In the genomic region with DNA sequence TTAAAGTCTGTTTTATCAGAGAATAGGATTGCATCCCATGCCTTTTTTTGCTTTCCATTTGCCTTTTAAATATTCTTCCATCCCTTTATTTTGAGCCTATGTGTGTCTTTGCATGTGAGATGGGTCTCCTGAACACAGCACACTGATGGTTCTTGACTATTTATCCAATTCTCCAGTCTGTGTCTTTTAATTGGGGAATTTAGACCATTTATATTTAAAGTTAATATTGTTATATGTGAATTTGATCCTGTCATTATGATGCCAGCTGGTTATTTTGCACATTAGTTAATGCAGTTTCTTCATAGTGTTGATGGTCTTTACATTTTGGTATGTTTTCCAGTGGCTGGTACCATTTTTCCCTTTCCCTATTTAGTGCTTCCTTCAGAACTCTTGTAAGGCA, we compare ENCODE assay signal across 1 cellular context.
DNase-seq lines count a peak whose midpoint lies in the region; ATAC-seq, FAIRE-seq and TF ChIP-seq lines count a peak whose summit lies in the region.
"Not testable (repeated sequence)": the region's sequence is repeated elsewhere in the genome, so short reads cannot be mapped to it uniquely, and the experiment has no call there.

No MANE protein-coding gene starts in this region.

- ATAC-seq in K562: not testable (repeated sequence)

- TF ChIP-seq POLR2A in K562 (conservative IDR thresholded peaks at IDR 0.05): not testable (repeated sequence)

- H3K9me3 ChIP-seq in K562 (replicated peaks; ENCODE audit: control insufficient read depth, insufficient read depth, low read depth, low read length): not testable (repeated sequence)

- H3K36me3 ChIP-seq in K562 (ENCODE audit: control insufficient read depth, insufficient read depth, low read length): not testable (repeated sequence)

- not testable (repeated sequence) for H3K27me3 ChIP-seq in K562 (ENCODE audit: control insufficient read depth in 2 of 2, insufficient read depth in 2 of 2, low read length in 2 of 2)

- not testable (repeated sequence) for H4K20me1 ChIP-seq in K562 (replicated peaks; ENCODE audit: control insufficient read depth, insufficient read depth, low read length)

- not testable (repeated sequence) for DNase-seq in K562 (ENCODE audit: extremely low read depth in 1 of 4, low spot score in 3 of 4)

- POLR2A ChIA-PET in K562 (lab: Yijun Ruan, JAX): not testable (repeated sequence)

- not testable (repeated sequence) for TF ChIP-seq EP300 in K562 (IDR thresholded peaks at IDR 0.05; ENCODE audit: low read length)

- not testable (repeated sequence) for H3K9ac ChIP-seq in K562 (ENCODE audit: insufficient read depth in 1 of 2, low read depth in 2 of 2, low read length in 2 of 2)

- TF ChIP-seq CTCF in K562 (IDR thresholded peaks at IDR 0.05 in 2 of 3, conservative IDR thresholded peaks at IDR 0.05 in 1 of 3; ENCODE audit: insufficient read depth in 2 of 3, low read depth in 1 of 3, low read length in 3 of 3): not testable (repeated sequence)

- not testable (repeated sequence) for H3K4me3 ChIP-seq in K562

- not testable (repeated sequence) for FAIRE-seq in K562 (lab: Jason Lieb, UNC)

- in situ Hi-C loops in K562 (cut with MboI): not testable (repeated sequence)

- CTCF ChIA-PET in K562 (lab: Yijun Ruan, JAX; ENCODE audit: low intra/inter-chr PET ratio): not testable (repeated sequence)

- not testable (repeated sequence) for BruUV-seq in K562 (replicated peaks; lab: Mats Ljungman, UMichigan)

- intact Hi-C loops in K562 (cut with micrococcal nuclease): not testable (repeated sequence)

- not testable (repeated sequence) for H2AFZ ChIP-seq in K562 (ENCODE audit: low read depth, low read length)

- TF ChIP-seq RAD21 in K562 (CRISPR knock-in tag; conservative IDR thresholded peaks at IDR 0.05 in 1 of 2, IDR thresholded peaks at IDR 0.05 in 1 of 2): not testable (repeated sequence)

- not testable (repeated sequence) for H3K27ac ChIP-seq in K562 (ENCODE audit: extremely low read depth, low read depth, low read length)

- not testable (repeated sequence) for H3K4me1 ChIP-seq in K562 (replicated peaks in 1 of 2; ENCODE audit: control insufficient read depth in 2 of 2, insufficient read depth in 2 of 2, low read length in 2 of 2)

- not testable (repeated sequence) for H3K4me2 ChIP-seq in K562 (ENCODE audit: insufficient read depth, low read length)

- H3K79me2 ChIP-seq in K562 (ENCODE audit: control insufficient read depth, insufficient read depth, low read length): not testable (repeated sequence)

- H3K9me1 ChIP-seq in K562 (ENCODE audit: control insufficient read depth, insufficient read depth, low read length): not testable (repeated sequence)

TF ChIP-seq in K562, 482 proteins besides CTCF, POLR2A, EP300 and RAD21:
- TF ChIP-seq ZNF354B (CRISPR knock-in tag; IDR thresholded peaks at IDR 0.05) (peak; percentile 12; the same call in 1 of the 2 replicates), ZNF507 (tag; conservative IDR thresholded peaks at IDR 0.05) (peak; percentile 91)
